Comparison of ENCODE assay signal across 10 cellular contexts in genomic region chr6:134351615-134352474, GRCh38.
DNase-seq lines count a peak whose midpoint lies in the region; ATAC-seq lines count a peak whose summit lies in the region.
"Had no signal": no experiment of that assay in that cellular context is flagged by ENCODE, and none has a peak within 500 bp of the region (broad histone marks: within the 10 kb centered on the region; RNA-seq: fewer than 3 reads in every experiment).

No MANE protein-coding gene starts in this region.

- no peak for ATAC-seq in HG03571 (IDR thresholded peaks at IDR 0.05; ENCODE audit: unreplicated experiment)

- DNase-seq in NCI-H2171 treated with DMSO at 0.1 percent for 48 hours (lab: John Stamatoyannopoulos, UW) (peak; percentile 59), NCI-H2171 (lab: John Stamatoyannopoulos, UW) (no peak), NCI-H2107 (lab: John Stamatoyannopoulos, UW) (peak; percentile 39), skeletal muscle cell (ENCODE audit: low read depth) (peak; percentile 67), midbrain (lab: John Stamatoyannopoulos, UW) (no peak), DMS79 treated with DMSO at 0.1 percent for 48 hours (lab: John Stamatoyannopoulos, UW) (no peak)
- DNase-seq in central memory CD4-positive, alpha-beta T cell: peak; percentile 3
- DNase-seq: SIG-M5; stimulated activated CD4-positive, alpha-beta T cell treated with anti-CD3 and anti-CD28 coated beads, Interleukin-4, amount 100 ng/mL, for 24 hours had no signal

- no peak overlapping the region for H3K4me3 ChIP-seq in skeletal muscle cell (ENCODE audit: low read depth, low read length)

Comparison
In these comparisons a context has a peak if more than half of its experiments do, and no peak if none do; other contexts are left out.
1. DNase-seq: peak in NCI-H2171 treated with DMSO at 0.1 percent for 48 hours (single experiment), NCI-H2107 (single experiment), central memory CD4-positive, alpha-beta T cell (single experiment) and skeletal muscle cell (single experiment); none in NCI-H2171 (single experiment), midbrain (single experiment) and DMS79 treated with DMSO at 0.1 percent for 48 hours (single experiment).